18 cellular contexts compared by ENCODE assay signal in the genomic region with DNA sequence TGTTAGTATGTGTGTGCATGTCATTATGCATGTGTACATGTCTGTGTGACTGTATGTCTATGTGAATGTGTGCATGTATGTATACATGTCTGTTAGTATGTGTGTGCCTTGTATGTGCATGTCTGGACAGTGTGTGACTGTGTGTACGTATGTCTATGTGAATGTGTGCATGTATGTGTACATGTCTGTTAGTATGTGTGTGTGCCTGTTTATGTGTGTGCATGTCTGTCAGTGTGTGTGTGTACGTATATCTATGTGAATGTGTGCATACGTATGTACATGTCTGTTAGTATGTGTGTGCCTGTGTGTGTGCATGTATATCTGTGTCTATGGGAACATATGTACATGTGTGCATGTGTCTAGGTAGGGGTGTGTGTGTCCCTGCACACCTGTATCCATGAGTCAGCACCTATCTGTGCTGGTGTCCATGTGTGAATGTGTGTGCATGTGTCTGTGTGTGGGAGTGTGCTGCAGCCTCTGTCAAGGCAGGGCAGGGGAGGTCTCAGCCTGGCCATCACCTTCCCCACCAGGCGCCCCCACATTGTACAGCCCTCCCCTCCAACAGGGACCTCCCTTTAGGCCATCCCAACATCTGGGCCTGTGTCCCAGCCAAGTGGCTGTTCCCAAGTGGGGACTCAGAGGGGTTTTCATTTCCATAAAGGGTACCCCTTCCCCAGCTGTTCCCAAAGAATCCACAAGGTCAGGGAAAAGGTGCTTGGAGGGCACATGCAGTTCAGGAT. TPM values are rescaled to one million over a fixed set of nuclear protein-coding genes. Genes with fewer than 3 reads are reported as not detected.
DNase-seq lines count a peak whose midpoint lies in the region; ATAC-seq, FAIRE-seq and TF ChIP-seq lines count a peak whose summit lies in the region.
"Had no signal": no experiment of that assay in that cellular context is flagged by ENCODE, and none has a peak within 500 bp of the region (broad histone marks: within the 10 kb centered on the region; RNA-seq: fewer than 3 reads in every experiment).

No MANE protein-coding gene starts in this region.

- no peak for DNase-seq in GM23248
- no peak for DNase-seq in RWPE1 (ENCODE audit: low spot score)
- DNase-seq in glutamatergic neuron = no peak
- DNase-seq in pancreas = peak in 2 of 6 donors; percentile 5 to 28
- no peak for DNase-seq in DMS79 (lab: John Stamatoyannopoulos, UW)
- no peak for DNase-seq in COLO829 (ENCODE audit: low spot score)
- DNase-seq: activated CD4-positive, alpha-beta T cell treated with anti-CD3 and anti-CD28 coated beads for 36 hours; esophagus squamous epithelium; hypothalamus; Kasumi-1; NCI-H187 treated with DMSO at 0.1 percent for 48 hours; NCI-H748 treated with DMSO at 0.1 percent for 48 hours; T-helper 1 cell had no signal

- H3K27ac ChIP-seq in GM23248 (no peak overlapping the region), RWPE1 (peak overlapping the region; percentile 95), pancreas (peak overlapping the region in 3 of 4 donors; percentile 57 to 87 (median 64))
- H3K27ac ChIP-seq: adrenal gland, parathyroid adenoma had no signal

- H3K79me2 ChIP-seq in GM23248 (ENCODE audit: insufficient read depth) = peaks cover 97% of the 10 kb centered on the region

- no peak overlapping the region for H2AFZ ChIP-seq in GM23248
- H2AFZ ChIP-seq: parathyroid adenoma had no signal

- H3K36me3 ChIP-seq in GM23248 (ENCODE audit: low read depth) (peaks cover 39% of the 10 kb centered on the region), pancreas (no peaks in the 10 kb centered on the region)
- H3K36me3 ChIP-seq: adrenal gland, esophagus squamous epithelium had no signal

- intact Hi-C loops in pancreas (cut with DNase I) = no loop called here

- POLR2A ChIA-PET in RWPE1 (lab: Yijun Ruan, JAX; ENCODE audit: low non-redundant PET) = no interaction called here

- no peaks in the 10 kb centered on the region for H3K36me3 Mint-ChIP-seq in glutamatergic neuron (ENCODE audit: unreplicated experiment)

- peaks cover 11% of the 10 kb centered on the region for H3K4me1 Mint-ChIP-seq in glutamatergic neuron (ENCODE audit: low read depth, unreplicated experiment)

- no peaks in the 10 kb centered on the region for H3K27me3 ChIP-seq in GM23248 (replicated peaks; ENCODE audit: insufficient read depth)
- no peaks in the 10 kb centered on the region for H3K27me3 ChIP-seq in pancreas
- H3K27me3 ChIP-seq: adrenal gland had no signal

- peaks cover 27% of the 10 kb centered on the region for H4K20me1 ChIP-seq in GM23248 (ENCODE audit: insufficient read depth)

- H3K4me3 Mint-ChIP-seq in glutamatergic neuron (ENCODE audit: unreplicated experiment) = peak overlapping the region; percentile 72
- H3K4me3 Mint-ChIP-seq: activated CD4-positive, alpha-beta T cell treated with anti-CD3 and anti-CD28 coated beads for 36 hours had no signal

- H3F3A ChIP-seq in GM23248 (ENCODE audit: insufficient read depth) = peaks cover 68% of the 10 kb centered on the region

- peak overlapping the region; percentile 90; the same call in 1 of the 2 replicates for H3K4me3 ChIP-seq in GM23248
- H3K4me3 ChIP-seq in pancreas = no peak overlapping the region
- H3K4me3 ChIP-seq: adrenal gland, esophagus squamous epithelium, lung had no signal

- H3K4me1 ChIP-seq in GM23248 (ENCODE audit: insufficient read depth) (peaks cover 17% of the 10 kb centered on the region), pancreas (peaks cover 6 to 19% (median 17%) of the 10 kb centered on the region in 3 donors)
- H3K4me1 ChIP-seq: parathyroid adenoma had no signal

- in situ Hi-C loops in GM23248 (cut with MboI) = no loop called here

- no peaks in the 10 kb centered on the region for H3K9me2 ChIP-seq in GM23248 (ENCODE audit: insufficient read depth)

- H3K4me2 ChIP-seq in GM23248 (ENCODE audit: unreplicated experiment) = peak overlapping the region; percentile 59

- TF ChIP-seq CTCF in RWPE1 (conservative IDR thresholded peaks at IDR 0.05; ENCODE audit: low read depth) = no peak
- TF ChIP-seq CTCF in glutamatergic neuron (IDR thresholded peaks at IDR 0.05; ENCODE audit: partially characterized antibody, unreplicated experiment) = no peak
- no peak for TF ChIP-seq CTCF in pancreas (IDR thresholded peaks at IDR 0.05)

- H3K27me3 Mint-ChIP-seq in glutamatergic neuron (ENCODE audit: unreplicated experiment) = peaks cover 11% of the 10 kb centered on the region

- ATAC-seq in pancreas (no peak), HG03378 (IDR thresholded peaks at IDR 0.05; ENCODE audit: unreplicated experiment) (no peak), GM18502 (IDR thresholded peaks at IDR 0.05; ENCODE audit: poor library complexity, unreplicated experiment) (no peak)
- ATAC-seq: activated CD4-positive, alpha-beta T cell treated with anti-CD3 and anti-CD28 coated beads for 36 hours had no signal

- no peaks in the 10 kb centered on the region for H3K9me3 ChIP-seq in GM23248 (ENCODE audit: low read depth)
- H3K9me3 ChIP-seq in pancreas = no peaks in the 10 kb centered on the region
- H3K9me3 ChIP-seq: adrenal gland, esophagus squamous epithelium had no signal

- H3K9me3 Mint-ChIP-seq in glutamatergic neuron (ENCODE audit: unreplicated experiment) = peaks cover 23% of the 10 kb centered on the region

- FAIRE-seq in pancreas (lab: Jason Lieb, UNC) = no peak

- no peak overlapping the region for H3K9ac ChIP-seq in GM23248
- H3K9ac ChIP-seq: parathyroid adenoma had no signal

- CTCF ChIA-PET in RWPE1 (lab: Yijun Ruan, JAX) = no interaction called here

- H3K27ac Mint-ChIP-seq in glutamatergic neuron (ENCODE audit: unreplicated experiment) = no peak overlapping the region
- H3K27ac Mint-ChIP-seq: activated CD4-positive, alpha-beta T cell treated with anti-CD3 and anti-CD28 coated beads for 36 hours had no signal

- WGBS in GM23248 (ENCODE audit: low coverage in 1 of 2, low lambda C conversion rate in 2 of 2, missing lambda C conversion rate in 2 of 2), 2 experiments = 99 to 100% methylated on average over 4 of the region's 4 CpGs
- 92 to 96% methylated on average over 4 of the region's 4 CpGs for WGBS in pancreas, 2 donors

RNA-seq across cellular contexts. Expression of gene GAS6, which starts 4.4 kb away (rescaled TPM):
- total RNA-seq in GM23248 (2014; rRNA removed; shearing (Covaris generic)) = 998 and 1,035 TPM in 2 replicates
- polyA plus RNA-seq in GM23248 (2016; fragmentation: Nextera tagmentation; extraction: Ambion mirVana) (822 and 865 TPM in 2 replicates), pancreas (100 to 1,000 TPM in 1 of 2 donors, 10 to 100 TPM in 1; 98.0 to 124 TPM)
- total RNA-seq in glutamatergic neuron (ENCODE audit: unreplicated experiment) (47.6 TPM), pancreas (10 to 100 TPM; 24.3 to 68.8 (median 38.6) TPM)

Comparison
In these comparisons a context has a peak if more than half of its experiments do, and no peak if none do; other contexts are left out.
1. RNA of gene GAS6, which starts 4.4 kb away (total RNA-seq): 998 to 1,035 TPM in GM23248; 47.6 TPM in glutamatergic neuron (single experiment) and 24.3 to 68.8 TPM in pancreas; every median in the first group is over 10 times any median in the second.